Comparison of ENCODE assay signal across 8 cellular contexts in genomic region chr12:66107451-66107915, GRCh38. TPM values are rescaled to one million over a fixed set of nuclear protein-coding genes. Genes with fewer than 3 reads are reported as not detected.
A peak's percentile ranks its signal among the peaks of the same experiment; 100 is the strongest.
DNase-seq lines count a peak whose midpoint lies in the region; ATAC-seq, FAIRE-seq and TF ChIP-seq lines count a peak whose summit lies in the region.

No MANE protein-coding gene starts in this region.

- no peaks in the 10 kb centered on the region for H3K79me2 ChIP-seq in endothelial cell of umbilical vein (ENCODE audit: control insufficient read depth, insufficient read depth, low read length)

- no peaks in the 10 kb centered on the region for H3K36me3 ChIP-seq in endothelial cell of umbilical vein (ENCODE audit: control insufficient read depth in 2 of 2, extremely low read depth in 1 of 2, insufficient read depth in 2 of 2, low read length in 2 of 2)
- no peaks in the 10 kb centered on the region for H3K36me3 ChIP-seq in mucosa of descending colon (ENCODE audit: low read depth)
- H3K36me3 ChIP-seq in transverse colon = no peaks in the 10 kb centered on the region

- CTCF ChIA-PET in endothelial cell of umbilical vein (lab: Charles Lee) = interaction anchor here (0.6 to 1.7 kb wide), 29 partner anchors 10 to 1218 kb away, joined by 3 to 9 read pairs (median 3); no protein-coding TSS in a partner anchor

- no peaks in the 10 kb centered on the region for H3K9me1 ChIP-seq in endothelial cell of umbilical vein (replicated peaks; ENCODE audit: control insufficient read depth, extremely low read depth, insufficient read depth, low read length)

- no TSS peak for BruUV-seq in endothelial cell of umbilical vein (replicated peaks; lab: Mats Ljungman, UMichigan)

- POLR2A ChIA-PET in endothelial cell of umbilical vein (lab: Charles Lee) = no interaction called here

- no peak overlapping the region for H3K9ac ChIP-seq in endothelial cell of umbilical vein (replicated peaks; ENCODE audit: extremely low read depth, insufficient read depth, low read length)

- peak; percentile 87 for FAIRE-seq in endothelial cell of umbilical vein (lab: Jason Lieb, UNC)

- in situ Hi-C loops in transverse colon (cut with MboI; ENCODE audit: low pct_ligation_motif_present in 1 of 4, low pct_unique_long_range_greater_than_20kb in 1 of 4, low sequenced_read_pairs in 3 of 4) = loop anchor here in 1 of 4 donors (10.0 to 25.0 kb wide), 2 partner anchors 305 to 803 kb away; no protein-coding TSS in a partner anchor

- peak overlapping the region; percentile 60 for H2AFZ ChIP-seq in endothelial cell of umbilical vein (ENCODE audit: low read depth, low read length)

- peak; percentile 89 for ATAC-seq in GM21360 (IDR thresholded peaks at IDR 0.05; ENCODE audit: unreplicated experiment)
- peak; percentile 98 for ATAC-seq in HG03571 (IDR thresholded peaks at IDR 0.05; ENCODE audit: unreplicated experiment)
- peak; percentile 95 for ATAC-seq in mucosa of descending colon

- dilution Hi-C loops in endothelial cell of umbilical vein (cut with MboI; ENCODE audit: extremely low pct_ligation_motif_present, low sequenced_read_pairs) = no loop called here

- DNase-seq in DMS53 (lab: John Stamatoyannopoulos, UW) = peak; percentile 95
- peak; percentile 60 to 86 for DNase-seq in NCI-H524 (lab: John Stamatoyannopoulos, UW)
- DNase-seq in activated CD4-positive, alpha-beta T cell treated with anti-CD3 and anti-CD28 coated beads for 4 hours = peak; percentile 21 to 66
- peak; percentile 89 for DNase-seq in endothelial cell of umbilical vein (ENCODE audit: low read depth, low spot score)
- DNase-seq in mucosa of descending colon = peak in 1 of 3 donors; percentile 86
- peak; percentile 35 for DNase-seq in transverse colon

- TF ChIP-seq EP300 in transverse colon (IDR thresholded peaks at IDR 0.05; ENCODE audit: low read depth) = no peak

- peaks cover 9 to 17% of the 10 kb centered on the region in 2 experiments for H3K27me3 ChIP-seq in endothelial cell of umbilical vein (ENCODE audit: control insufficient read depth in 2 of 2, insufficient read depth in 2 of 2, low read length in 2 of 2)
- H3K27me3 ChIP-seq in transverse colon = no peaks in the 10 kb centered on the region

- H3K9me3 ChIP-seq in endothelial cell of umbilical vein (replicated peaks; ENCODE audit: control insufficient read depth, insufficient read depth, low read length) = no peaks in the 10 kb centered on the region
- no peaks in the 10 kb centered on the region for H3K9me3 ChIP-seq in mucosa of descending colon
- no peaks in the 10 kb centered on the region for H3K9me3 ChIP-seq in transverse colon

- H4K20me1 ChIP-seq in endothelial cell of umbilical vein (replicated peaks; ENCODE audit: control insufficient read depth, extremely low read depth, insufficient read depth, low read length) = no peaks in the 10 kb centered on the region

- 15 to 36% methylated on average over 4 to 9 of the region's 9 CpGs for WGBS in transverse colon (ENCODE audit: low coverage in 1 of 2), 2 donors

- intact Hi-C loops in endothelial cell of umbilical vein (cut with micrococcal nuclease) = loop anchor here (1.0 to 5.0 kb wide), 7 partner anchors 15 to 1216 kb away; no protein-coding TSS in a partner anchor
- intact Hi-C loops in mucosa of descending colon (cut with DNase I, micrococcal nuclease) = no loop called here
- intact Hi-C loops in transverse colon (cut with DNase I; ENCODE audit: low total_unique reads) = no loop called here

- H3K4me1 ChIP-seq in endothelial cell of umbilical vein (ENCODE audit: control insufficient read depth, extremely low read depth, insufficient read depth, low read length) = peaks cover 2% of the 10 kb centered on the region
- H3K4me1 ChIP-seq in mucosa of descending colon (ENCODE audit: low read depth) = no peaks in the 10 kb centered on the region
- H3K4me1 ChIP-seq in transverse colon = no peaks in the 10 kb centered on the region

- H3K27ac ChIP-seq in endothelial cell of umbilical vein (ENCODE audit: insufficient read depth, low read depth, low read length) (no peak overlapping the region), transverse colon (no peak overlapping the region)

- TF ChIP-seq POLR2A in endothelial cell of umbilical vein (IDR thresholded peaks at IDR 0.05; ENCODE audit: low read depth, low read length) = no peak
- TF ChIP-seq POLR2A in transverse colon (IDR thresholded peaks at IDR 0.05) = no peak

- peak; percentile 56 to 70 for TF ChIP-seq CTCF in endothelial cell of umbilical vein (IDR thresholded peaks at IDR 0.05; ENCODE audit: extremely low read depth in 1 of 2, insufficient read depth in 1 of 2, low read depth in 1 of 2, low read length in 2 of 2)
- peak; percentile 69 for TF ChIP-seq CTCF in mucosa of descending colon (IDR thresholded peaks at IDR 0.05)
- peak; percentile 70 to 83 (median 77) for TF ChIP-seq CTCF in transverse colon (IDR thresholded peaks at IDR 0.05)

- H3K4me2 ChIP-seq in endothelial cell of umbilical vein (ENCODE audit: insufficient read depth, low read length) = peak overlapping the region; percentile 53

- H3K4me3 ChIP-seq in endothelial cell of umbilical vein (replicated peaks in 1 of 3; ENCODE audit: insufficient read depth in 1 of 3, low read depth in 1 of 3, low read length in 3 of 3) (no peak overlapping the region), mucosa of descending colon (no peak overlapping the region), transverse colon (no peak overlapping the region)

TF ChIP-seq in endothelial cell of umbilical vein, 7 proteins besides CTCF, POLR2A, EP300 and RAD21:
- no peak for TF ChIP-seq GATA2 (IDR thresholded peaks at IDR 0.05; ENCODE audit: insufficient read depth, insufficient read length, low read depth, low read length)
- no peak for TF ChIP-seq EZH2 (IDR thresholded peaks at IDR 0.05; ENCODE audit: borderline replicate concordance, low read depth, low read length, severe bottlenecking)
- TF ChIP-seq MYC (IDR thresholded peaks at IDR 0.05; ENCODE audit: low read depth, low read length) = no peak
- no peak for TF ChIP-seq MAX (IDR thresholded peaks at IDR 0.05; ENCODE audit: insufficient read depth, insufficient read length)
- TF ChIP-seq FOS (IDR thresholded peaks at IDR 0.05; ENCODE audit: borderline replicate concordance, insufficient read depth, low read length) = no peak
- no peak for TF ChIP-seq JUN (IDR thresholded peaks at IDR 0.05; ENCODE audit: borderline replicate concordance, insufficient read depth, insufficient read length, low read depth)
- TF ChIP-seq POLR2AphosphoS5 (IDR thresholded peaks at IDR 0.05; ENCODE audit: insufficient read depth, low read depth, low read length) = no peak
TF ChIP-seq in endothelial cell of umbilical vein: peak in this region for 0.

RNA-seq across cellular contexts. Expression of gene LLPH, which starts 23.1 kb away (rescaled TPM):
- total RNA-seq in endothelial cell of umbilical vein = 34.0 and 35.6 TPM in 2 replicates
- 3.4 and 4.0 TPM in 2 replicates for polyA plus RNA-seq in endothelial cell of umbilical vein
- polyA plus RNA-seq in endothelial cell of umbilical vein (2011; cell fraction: cytosol; rRNA removed) = 8.2 and 10.1 TPM in 2 replicates
- 2.7 and 4.8 TPM in 2 replicates for polyA plus RNA-seq in endothelial cell of umbilical vein (2011; cell fraction: nucleus; rRNA removed)
- 42.7 and 61.2 TPM in 2 replicates for polyA plus RNA-seq in endothelial cell of umbilical vein (2012)
- 1.8 and 2.3 TPM in 2 replicates for polyA minus RNA-seq in endothelial cell of umbilical vein
- polyA minus RNA-seq in endothelial cell of umbilical vein (2011; cell fraction: cytosol; rRNA and poly(A)+ RNA removed) = 2.9 TPM
- polyA minus RNA-seq in endothelial cell of umbilical vein (2011; cell fraction: nucleus; rRNA and poly(A)+ RNA removed) = 1.9 and 3.3 TPM in 2 replicates
- 10 to 100 TPM; 18.0 to 24.0 (median 20.8) TPM for total RNA-seq in mucosa of descending colon
- 1 to 10 TPM; 3.5 to 4.9 (median 3.9) TPM for total RNA-seq in transverse colon
